Comparison of ENCODE assay signal across 18 cellular contexts in genomic region chrX:149462849-149463248, GRCh38.
"Had no signal": no experiment of that assay in that cellular context is flagged by ENCODE, and none has a peak within 500 bp of the region (broad histone marks: within the 10 kb centered on the region; RNA-seq: fewer than 3 reads in every experiment).

No MANE protein-coding gene starts in this region.

- H3K27me3 ChIP-seq: thyroid gland, uterus had no signal

- H3K9me3 ChIP-seq: thyroid gland, uterus had no signal

- H3K4me3 ChIP-seq: coronary artery, heart right ventricle, thyroid gland, uterus had no signal

- ATAC-seq: activated CD8-positive, alpha-beta memory T cell treated with anti-CD3 and anti-CD28 coated beads, Interleukin-2, amount 10 ng/mL, durations not matched to agents 7 days and 5 days; left lobe of liver had no signal

- H3K36me3 ChIP-seq: heart right ventricle, thyroid gland, uterus had no signal

- H3K4me1 ChIP-seq: heart right ventricle, thyroid gland, uterus had no signal

- DNase-seq: activated CD4-positive, alpha-beta T cell treated with anti-CD3 and anti-CD28 coated beads, Interleukin-2, amount 50 U/mL, for 4 hours; activated CD4-positive, CD25-positive, alpha-beta regulatory T cell treated with anti-CD3 and anti-CD28 coated beads, Interleukin-2, amount 50 U/mL, for 72 hours; activated CD8-positive, alpha-beta memory T cell treated with anti-CD3 and anti-CD28 coated beads, Interleukin-2, amount 10 ng/mL, durations not matched to agents 7 days and 5 days; activated effector memory CD4-positive, alpha-beta T cell treated with anti-CD3 and anti-CD28 coated beads, Interleukin-2, amount 50 U/mL, for 16 hours; activated naive CD8-positive, alpha-beta T cell treated with anti-CD3 and anti-CD28 coated beads for 36 hours; activated T-cell treated with anti-CD3 and anti-CD28 coated beads, Interleukin-2, amount 50 U/mL, for 24 hours; anterior cingulate cortex; caudate nucleus; effector CD8-positive, alpha-beta T cell; foreskin melanocyte; nephron progenitor cell; stimulated activated CD4-positive, alpha-beta T cell treated with anti-CD3 and anti-CD28 coated beads, Interleukin-15, amount 100 ng/mL, for 24 hours; T-helper 9 cell; thyroid gland; uterus had no signal

- H3K27ac ChIP-seq: coronary artery, thyroid gland, uterus had no signal
